In the genomic region with DNA sequence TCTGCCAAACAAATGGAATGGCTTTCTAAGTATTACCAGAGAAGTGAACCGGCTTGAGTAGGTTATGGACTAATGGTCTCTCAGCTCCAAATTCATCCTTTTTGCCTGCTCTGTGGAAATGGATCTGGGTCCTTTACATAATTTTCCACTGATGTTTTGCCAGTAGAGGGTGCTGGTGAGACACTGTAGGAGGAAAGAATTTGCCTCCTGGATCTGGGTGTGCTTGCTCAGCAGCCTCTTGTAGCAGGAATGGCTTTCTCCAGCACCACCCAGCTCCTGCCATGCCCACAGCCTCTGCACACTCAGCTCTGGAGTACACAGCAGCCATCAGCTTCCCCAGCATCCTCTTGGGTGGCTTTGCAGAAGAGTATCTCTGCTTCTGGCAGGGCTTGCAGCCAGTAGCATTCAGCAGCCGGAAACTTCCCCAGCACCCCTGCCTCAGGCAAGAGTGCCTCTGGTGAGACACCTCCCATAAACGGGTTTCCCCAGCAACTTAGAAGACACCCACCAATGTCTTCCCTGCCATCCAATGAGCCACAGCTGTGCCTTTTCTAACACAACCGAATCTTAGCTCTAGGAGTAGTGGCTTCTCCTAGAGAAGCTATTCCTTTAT, we compare ENCODE assay signal across 8 cellular contexts.
DNase-seq lines count a peak whose midpoint lies in the region; ATAC-seq and TF ChIP-seq lines count a peak whose summit lies in the region.

No MANE protein-coding gene starts in this region.

- DNase-seq in AG20443 (ENCODE audit: low spot score) (peak; percentile 68), NCI-H524 (lab: John Stamatoyannopoulos, UW) (peak; percentile 6 to 52), cardiac fibroblast (ENCODE audit: low read depth in 2 of 2) (peak; percentile 28 to 35), osteocyte (ENCODE audit: extremely low spot score, unreplicated experiment) (no peak)
- DNase-seq in effector memory CD8-positive, alpha-beta T cell: no peak
- no peak for DNase-seq in central memory CD4-positive, alpha-beta T cell

- peak; percentile 57 for ATAC-seq in GM19043 (IDR thresholded peaks at IDR 0.05; ENCODE audit: low read depth, unreplicated experiment)
- ATAC-seq in HG03565 (IDR thresholded peaks at IDR 0.05; ENCODE audit: unreplicated experiment): no peak
- ATAC-seq in effector memory CD8-positive, alpha-beta T cell (replicated peaks): no peak

- no peak overlapping the region for H3K27ac Mint-ChIP-seq in osteocyte (ENCODE audit: unreplicated experiment)
- H3K27ac Mint-ChIP-seq in effector memory CD8-positive, alpha-beta T cell: no peak overlapping the region

- no peak overlapping the region for H3K4me3 ChIP-seq in cardiac fibroblast (replicated peaks in 1 of 2; ENCODE audit: low read depth in 2 of 2, low read length in 2 of 2)

- no peaks in the 10 kb centered on the region for H3K27me3 Mint-ChIP-seq in osteocyte (ENCODE audit: unreplicated experiment)
- peaks cover 11 to 23% of the 10 kb centered on the region in 2 donors for H3K27me3 Mint-ChIP-seq in effector memory CD8-positive, alpha-beta T cell

- peaks cover 4% of the 10 kb centered on the region for H3K9me3 Mint-ChIP-seq in osteocyte (ENCODE audit: unreplicated experiment)
- peaks cover 0 to 11% of the 10 kb centered on the region in 2 donors for H3K9me3 Mint-ChIP-seq in effector memory CD8-positive, alpha-beta T cell

- H3K36me3 Mint-ChIP-seq in osteocyte (ENCODE audit: unreplicated experiment): no peaks in the 10 kb centered on the region
- no peaks in the 10 kb centered on the region for H3K36me3 Mint-ChIP-seq in effector memory CD8-positive, alpha-beta T cell (ENCODE audit: insufficient read depth)

- no peaks in the 10 kb centered on the region for H3K4me1 Mint-ChIP-seq in osteocyte (ENCODE audit: unreplicated experiment)
- no peaks in the 10 kb centered on the region for H3K4me1 Mint-ChIP-seq in effector memory CD8-positive, alpha-beta T cell (ENCODE audit: low read depth in 2 of 2)

- H3K4me3 Mint-ChIP-seq in osteocyte (ENCODE audit: unreplicated experiment): no peak overlapping the region
- no peak overlapping the region for H3K4me3 Mint-ChIP-seq in effector memory CD8-positive, alpha-beta T cell

- TF ChIP-seq CTCF in cardiac fibroblast (IDR thresholded peaks at IDR 0.05; ENCODE audit: low read depth, low read length) (peak; percentile 39), osteocyte (IDR thresholded peaks at IDR 0.05) (peak; percentile 42)

Comparison
In these comparisons a context has a peak if more than half of its experiments do, and no peak if none do; other contexts are left out.
1. DNase-seq: peak in AG20443 (single experiment), NCI-H524 (2 of 2) and cardiac fibroblast (2 of 2); none in osteocyte (single experiment), effector memory CD8-positive, alpha-beta T cell (0 of 3) and central memory CD4-positive, alpha-beta T cell (single experiment).